1 cellular context compared by ENCODE assay signal in the genomic region with DNA sequence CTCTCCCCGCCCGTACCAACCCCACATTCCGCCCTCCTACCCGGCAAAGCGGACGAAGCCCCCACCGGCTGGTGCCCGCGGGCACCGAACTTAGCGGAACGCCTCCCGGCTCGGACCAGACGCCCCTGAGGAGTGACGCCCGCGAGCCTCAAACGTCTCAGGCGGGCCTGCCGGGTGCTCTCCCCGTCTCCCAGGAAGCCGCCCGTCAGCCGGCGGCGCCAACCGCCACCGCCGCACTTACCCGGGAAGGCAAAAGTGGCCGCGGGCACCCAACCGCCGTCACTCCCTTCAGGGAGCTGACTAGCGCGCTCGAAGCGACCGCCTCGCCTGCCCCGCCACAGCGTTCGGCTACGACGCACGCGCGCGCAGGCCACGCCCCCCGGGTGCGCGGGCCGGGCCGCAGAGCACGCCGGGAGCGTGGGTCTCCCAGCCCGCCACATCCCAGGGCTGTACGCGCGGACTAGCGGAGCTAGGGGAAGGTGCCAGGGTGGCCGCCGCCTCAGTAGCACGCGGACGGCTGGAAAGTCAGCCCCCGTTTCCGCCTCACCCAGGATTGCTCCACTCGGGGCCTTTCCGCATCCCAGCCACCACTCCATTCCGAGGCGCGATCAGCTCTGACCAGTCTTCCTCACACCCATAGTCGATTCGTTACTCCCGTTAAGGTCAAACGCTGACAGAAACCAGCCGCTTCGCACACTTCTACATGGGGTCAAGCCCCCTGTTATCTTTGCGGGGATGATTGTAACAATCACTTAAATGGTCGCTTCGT.
A peak's percentile ranks its signal among the peaks of the same experiment; 100 is the strongest.
TF ChIP-seq lines count a peak whose summit lies in the region.

A gene (minus strand): TSS at position 346 of the 769 bp plus-strand sequence. CDS start 3,760 bp downstream, outside the sequence.

TF ChIP-seq in WTC11, 78 proteins besides CTCF, POLR2A, EP300 and RAD21 (continued from another document and continues in another):
- TF ChIP-seq, protein P1, sequence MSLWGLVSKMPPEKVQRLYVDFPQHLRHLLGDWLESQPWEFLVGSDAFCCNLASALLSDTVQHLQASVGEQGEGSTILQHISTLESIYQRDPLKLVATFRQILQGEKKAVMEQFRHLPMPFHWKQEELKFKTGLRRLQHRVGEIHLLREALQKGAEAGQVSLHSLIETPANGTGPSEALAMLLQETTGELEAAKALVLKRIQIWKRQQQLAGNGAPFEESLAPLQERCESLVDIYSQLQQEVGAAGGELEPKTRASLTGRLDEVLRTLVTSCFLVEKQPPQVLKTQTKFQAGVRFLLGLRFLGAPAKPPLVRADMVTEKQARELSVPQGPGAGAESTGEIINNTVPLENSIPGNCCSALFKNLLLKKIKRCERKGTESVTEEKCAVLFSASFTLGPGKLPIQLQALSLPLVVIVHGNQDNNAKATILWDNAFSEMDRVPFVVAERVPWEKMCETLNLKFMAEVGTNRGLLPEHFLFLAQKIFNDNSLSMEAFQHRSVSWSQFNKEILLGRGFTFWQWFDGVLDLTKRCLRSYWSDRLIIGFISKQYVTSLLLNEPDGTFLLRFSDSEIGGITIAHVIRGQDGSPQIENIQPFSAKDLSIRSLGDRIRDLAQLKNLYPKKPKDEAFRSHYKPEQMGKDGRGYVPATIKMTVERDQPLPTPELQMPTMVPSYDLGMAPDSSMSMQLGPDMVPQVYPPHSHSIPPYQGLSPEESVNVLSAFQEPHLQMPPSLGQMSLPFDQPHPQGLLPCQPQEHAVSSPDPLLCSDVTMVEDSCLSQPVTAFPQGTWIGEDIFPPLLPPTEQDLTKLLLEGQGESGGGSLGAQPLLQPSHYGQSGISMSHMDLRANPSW (CRISPR knock-in tag; conservative IDR thresholded peaks at IDR 0.05; ENCODE audit: low read depth) = no peak
- peak; percentile 44; the same call in 1 of the 2 replicates for TF ChIP-seq CREB1 (CRISPR knock-in tag; IDR thresholded peaks at IDR 0.05)
- TF ChIP-seq NFE2L1 (CRISPR knock-in tag; IDR thresholded peaks at IDR 0.05) = peak; percentile 95
- TF ChIP-seq NR1H2 (CRISPR knock-in tag; IDR thresholded peaks at IDR 0.05) = peak; percentile 50; the same call in 1 of the 2 replicates
- TF ChIP-seq, protein P2, sequence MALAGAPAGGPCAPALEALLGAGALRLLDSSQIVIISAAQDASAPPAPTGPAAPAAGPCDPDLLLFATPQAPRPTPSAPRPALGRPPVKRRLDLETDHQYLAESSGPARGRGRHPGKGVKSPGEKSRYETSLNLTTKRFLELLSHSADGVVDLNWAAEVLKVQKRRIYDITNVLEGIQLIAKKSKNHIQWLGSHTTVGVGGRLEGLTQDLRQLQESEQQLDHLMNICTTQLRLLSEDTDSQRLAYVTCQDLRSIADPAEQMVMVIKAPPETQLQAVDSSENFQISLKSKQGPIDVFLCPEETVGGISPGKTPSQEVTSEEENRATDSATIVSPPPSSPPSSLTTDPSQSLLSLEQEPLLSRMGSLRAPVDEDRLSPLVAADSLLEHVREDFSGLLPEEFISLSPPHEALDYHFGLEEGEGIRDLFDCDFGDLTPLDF (CRISPR knock-in tag; IDR thresholded peaks at IDR 0.05) = peak; percentile 84; the same call in 1 of the 2 replicates
- peak; percentile 98 for TF ChIP-seq FOXP1 (CRISPR knock-in tag; IDR thresholded peaks at IDR 0.05; ENCODE audit: borderline replicate concordance)
- TF ChIP-seq NFYB (CRISPR knock-in tag; conservative IDR thresholded peaks at IDR 0.05; ENCODE audit: low read depth) = peak; percentile 50
- TF ChIP-seq, protein P3, sequence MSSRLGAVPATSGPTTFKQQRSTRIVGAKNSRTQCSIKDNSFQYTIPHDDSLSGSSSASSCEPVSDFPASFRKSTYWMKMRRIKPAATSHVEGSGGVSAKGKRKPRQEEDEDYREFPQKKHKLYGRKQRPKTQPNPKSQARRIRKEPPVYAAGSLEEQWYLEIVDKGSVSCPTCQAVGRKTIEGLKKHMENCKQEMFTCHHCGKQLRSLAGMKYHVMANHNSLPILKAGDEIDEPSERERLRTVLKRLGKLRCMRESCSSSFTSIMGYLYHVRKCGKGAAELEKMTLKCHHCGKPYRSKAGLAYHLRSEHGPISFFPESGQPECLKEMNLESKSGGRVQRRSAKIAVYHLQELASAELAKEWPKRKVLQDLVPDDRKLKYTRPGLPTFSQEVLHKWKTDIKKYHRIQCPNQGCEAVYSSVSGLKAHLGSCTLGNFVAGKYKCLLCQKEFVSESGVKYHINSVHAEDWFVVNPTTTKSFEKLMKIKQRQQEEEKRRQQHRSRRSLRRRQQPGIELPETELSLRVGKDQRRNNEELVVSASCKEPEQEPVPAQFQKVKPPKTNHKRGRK (CRISPR knock-in tag; IDR thresholded peaks at IDR 0.05; ENCODE audit: borderline replicate concordance) = no peak
- TF ChIP-seq, protein P4, sequence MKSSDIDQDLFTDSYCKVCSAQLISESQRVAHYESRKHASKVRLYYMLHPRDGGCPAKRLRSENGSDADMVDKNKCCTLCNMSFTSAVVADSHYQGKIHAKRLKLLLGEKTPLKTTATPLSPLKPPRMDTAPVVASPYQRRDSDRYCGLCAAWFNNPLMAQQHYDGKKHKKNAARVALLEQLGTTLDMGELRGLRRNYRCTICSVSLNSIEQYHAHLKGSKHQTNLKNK (CRISPR knock-in tag; IDR thresholded peaks at IDR 0.05) = no peak
- TF ChIP-seq FOXJ3 (CRISPR knock-in tag; IDR thresholded peaks at IDR 0.05; ENCODE audit: borderline replicate concordance) = no peak
- peak; percentile 82; the same call in 1 of the 2 replicates for TF ChIP-seq TEAD4 (CRISPR knock-in tag; IDR thresholded peaks at IDR 0.05)
- TF ChIP-seq KAT7 (CRISPR knock-in tag; IDR thresholded peaks at IDR 0.05; ENCODE audit: borderline replicate concordance) = no peak; the same call in 1 of the 2 replicates
- TF ChIP-seq ZNF263 (CRISPR knock-in tag; IDR thresholded peaks at IDR 0.05; ENCODE audit: low read depth) = peak; percentile 76
- TF ChIP-seq ESRRA (CRISPR knock-in tag; IDR thresholded peaks at IDR 0.05; ENCODE audit: borderline replicate concordance) = peak; percentile 88
- TF ChIP-seq SP1 (CRISPR knock-in tag; conservative IDR thresholded peaks at IDR 0.05) = peak; percentile 97
- TF ChIP-seq JUN (CRISPR knock-in tag; IDR thresholded peaks at IDR 0.05) = peak; percentile 94; the same call in 1 of the 2 replicates
- TF ChIP-seq, protein P5, sequence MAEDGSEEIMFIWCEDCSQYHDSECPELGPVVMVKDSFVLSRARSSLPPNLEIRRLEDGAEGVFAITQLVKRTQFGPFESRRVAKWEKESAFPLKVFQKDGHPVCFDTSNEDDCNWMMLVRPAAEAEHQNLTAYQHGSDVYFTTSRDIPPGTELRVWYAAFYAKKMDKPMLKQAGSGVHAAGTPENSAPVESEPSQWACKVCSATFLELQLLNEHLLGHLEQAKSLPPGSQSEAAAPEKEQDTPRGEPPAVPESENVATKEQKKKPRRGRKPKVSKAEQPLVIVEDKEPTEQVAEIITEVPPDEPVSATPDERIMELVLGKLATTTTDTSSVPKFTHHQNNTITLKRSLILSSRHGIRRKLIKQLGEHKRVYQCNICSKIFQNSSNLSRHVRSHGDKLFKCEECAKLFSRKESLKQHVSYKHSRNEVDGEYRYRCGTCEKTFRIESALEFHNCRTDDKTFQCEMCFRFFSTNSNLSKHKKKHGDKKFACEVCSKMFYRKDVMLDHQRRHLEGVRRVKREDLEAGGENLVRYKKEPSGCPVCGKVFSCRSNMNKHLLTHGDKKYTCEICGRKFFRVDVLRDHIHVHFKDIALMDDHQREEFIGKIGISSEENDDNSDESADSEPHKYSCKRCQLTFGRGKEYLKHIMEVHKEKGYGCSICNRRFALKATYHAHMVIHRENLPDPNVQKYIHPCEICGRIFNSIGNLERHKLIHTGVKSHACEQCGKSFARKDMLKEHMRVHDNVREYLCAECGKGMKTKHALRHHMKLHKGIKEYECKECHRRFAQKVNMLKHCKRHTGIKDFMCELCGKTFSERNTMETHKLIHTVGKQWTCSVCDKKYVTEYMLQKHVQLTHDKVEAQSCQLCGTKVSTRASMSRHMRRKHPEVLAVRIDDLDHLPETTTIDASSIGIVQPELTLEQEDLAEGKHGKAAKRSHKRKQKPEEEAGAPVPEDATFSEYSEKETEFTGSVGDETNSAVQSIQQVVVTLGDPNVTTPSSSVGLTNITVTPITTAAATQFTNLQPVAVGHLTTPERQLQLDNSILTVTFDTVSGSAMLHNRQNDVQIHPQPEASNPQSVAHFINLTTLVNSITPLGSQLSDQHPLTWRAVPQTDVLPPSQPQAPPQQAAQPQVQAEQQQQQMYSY (CRISPR knock-in tag; IDR thresholded peaks at IDR 0.05) = peak; percentile 68
- no peak for TF ChIP-seq SOX15 (CRISPR knock-in tag; IDR thresholded peaks at IDR 0.05)
- TF ChIP-seq, protein P6, sequence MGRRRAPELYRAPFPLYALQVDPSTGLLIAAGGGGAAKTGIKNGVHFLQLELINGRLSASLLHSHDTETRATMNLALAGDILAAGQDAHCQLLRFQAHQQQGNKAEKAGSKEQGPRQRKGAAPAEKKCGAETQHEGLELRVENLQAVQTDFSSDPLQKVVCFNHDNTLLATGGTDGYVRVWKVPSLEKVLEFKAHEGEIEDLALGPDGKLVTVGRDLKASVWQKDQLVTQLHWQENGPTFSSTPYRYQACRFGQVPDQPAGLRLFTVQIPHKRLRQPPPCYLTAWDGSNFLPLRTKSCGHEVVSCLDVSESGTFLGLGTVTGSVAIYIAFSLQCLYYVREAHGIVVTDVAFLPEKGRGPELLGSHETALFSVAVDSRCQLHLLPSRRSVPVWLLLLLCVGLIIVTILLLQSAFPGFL (CRISPR knock-in tag; IDR thresholded peaks at IDR 0.05; ENCODE audit: borderline replicate concordance) = no peak
- TF ChIP-seq ZNF138 (CRISPR knock-in tag; conservative IDR thresholded peaks at IDR 0.05) = peak; percentile 97
- TF ChIP-seq EMX1 (CRISPR knock-in tag; IDR thresholded peaks at IDR 0.05) = peak; percentile 34; the same call in 1 of the 2 replicates
- TF ChIP-seq GABPB1 (CRISPR knock-in tag; IDR thresholded peaks at IDR 0.05) = no peak
- TF ChIP-seq ZNF396 (CRISPR knock-in tag; IDR thresholded peaks at IDR 0.05; ENCODE audit: borderline replicate concordance) = no peak
- peak; percentile 70 for TF ChIP-seq ZNF121 (CRISPR knock-in tag; IDR thresholded peaks at IDR 0.05)
- TF ChIP-seq, protein P7, sequence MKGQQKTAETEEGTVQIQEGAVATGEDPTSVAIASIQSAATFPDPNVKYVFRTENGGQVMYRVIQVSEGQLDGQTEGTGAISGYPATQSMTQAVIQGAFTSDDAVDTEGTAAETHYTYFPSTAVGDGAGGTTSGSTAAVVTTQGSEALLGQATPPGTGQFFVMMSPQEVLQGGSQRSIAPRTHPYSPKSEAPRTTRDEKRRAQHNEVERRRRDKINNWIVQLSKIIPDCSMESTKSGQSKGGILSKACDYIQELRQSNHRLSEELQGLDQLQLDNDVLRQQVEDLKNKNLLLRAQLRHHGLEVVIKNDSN (CRISPR knock-in tag; IDR thresholded peaks at IDR 0.05) = no peak
- no peak for TF ChIP-seq GRHL2 (CRISPR knock-in tag; IDR thresholded peaks at IDR 0.05; ENCODE audit: insufficient replicate concordance, severe bottlenecking)
- TF ChIP-seq ELF4 (CRISPR knock-in tag; IDR thresholded peaks at IDR 0.05; ENCODE audit: low read depth) = 0 out of 2 replicates have a peak, but pooled peaks have one; percentile 31
- TF ChIP-seq TCF7 (CRISPR knock-in tag; IDR thresholded peaks at IDR 0.05; ENCODE audit: low read depth) = peak; percentile 90; the same call in 1 of the 2 replicates
- TF ChIP-seq, protein P8, sequence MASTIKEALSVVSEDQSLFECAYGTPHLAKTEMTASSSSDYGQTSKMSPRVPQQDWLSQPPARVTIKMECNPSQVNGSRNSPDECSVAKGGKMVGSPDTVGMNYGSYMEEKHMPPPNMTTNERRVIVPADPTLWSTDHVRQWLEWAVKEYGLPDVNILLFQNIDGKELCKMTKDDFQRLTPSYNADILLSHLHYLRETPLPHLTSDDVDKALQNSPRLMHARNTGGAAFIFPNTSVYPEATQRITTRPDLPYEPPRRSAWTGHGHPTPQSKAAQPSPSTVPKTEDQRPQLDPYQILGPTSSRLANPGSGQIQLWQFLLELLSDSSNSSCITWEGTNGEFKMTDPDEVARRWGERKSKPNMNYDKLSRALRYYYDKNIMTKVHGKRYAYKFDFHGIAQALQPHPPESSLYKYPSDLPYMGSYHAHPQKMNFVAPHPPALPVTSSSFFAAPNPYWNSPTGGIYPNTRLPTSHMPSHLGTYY (CRISPR knock-in tag; IDR thresholded peaks at IDR 0.05) = 0 out of 2 replicates have a peak, but pooled peaks have one; percentile 46
- no peak for TF ChIP-seq SMAD4 (CRISPR knock-in tag; IDR thresholded peaks at IDR 0.05)
- TF ChIP-seq, protein P9, sequence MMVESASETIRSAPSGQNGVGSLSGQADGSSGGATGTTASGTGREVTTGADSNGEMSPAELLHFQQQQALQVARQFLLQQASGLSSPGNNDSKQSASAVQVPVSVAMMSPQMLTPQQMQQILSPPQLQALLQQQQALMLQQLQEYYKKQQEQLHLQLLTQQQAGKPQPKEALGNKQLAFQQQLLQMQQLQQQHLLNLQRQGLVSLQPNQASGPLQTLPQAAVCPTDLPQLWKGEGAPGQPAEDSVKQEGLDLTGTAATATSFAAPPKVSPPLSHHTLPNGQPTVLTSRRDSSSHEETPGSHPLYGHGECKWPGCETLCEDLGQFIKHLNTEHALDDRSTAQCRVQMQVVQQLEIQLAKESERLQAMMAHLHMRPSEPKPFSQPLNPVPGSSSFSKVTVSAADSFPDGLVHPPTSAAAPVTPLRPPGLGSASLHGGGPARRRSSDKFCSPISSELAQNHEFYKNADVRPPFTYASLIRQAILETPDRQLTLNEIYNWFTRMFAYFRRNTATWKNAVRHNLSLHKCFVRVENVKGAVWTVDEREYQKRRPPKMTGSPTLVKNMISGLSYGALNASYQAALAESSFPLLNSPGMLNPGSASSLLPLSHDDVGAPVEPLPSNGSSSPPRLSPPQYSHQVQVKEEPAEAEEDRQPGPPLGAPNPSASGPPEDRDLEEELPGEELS (CRISPR knock-in tag; IDR thresholded peaks at IDR 0.05) = peak; percentile 95
- TF ChIP-seq CREM (CRISPR knock-in tag; IDR thresholded peaks at IDR 0.05) = peak; percentile 88
- TF ChIP-seq, protein P10, sequence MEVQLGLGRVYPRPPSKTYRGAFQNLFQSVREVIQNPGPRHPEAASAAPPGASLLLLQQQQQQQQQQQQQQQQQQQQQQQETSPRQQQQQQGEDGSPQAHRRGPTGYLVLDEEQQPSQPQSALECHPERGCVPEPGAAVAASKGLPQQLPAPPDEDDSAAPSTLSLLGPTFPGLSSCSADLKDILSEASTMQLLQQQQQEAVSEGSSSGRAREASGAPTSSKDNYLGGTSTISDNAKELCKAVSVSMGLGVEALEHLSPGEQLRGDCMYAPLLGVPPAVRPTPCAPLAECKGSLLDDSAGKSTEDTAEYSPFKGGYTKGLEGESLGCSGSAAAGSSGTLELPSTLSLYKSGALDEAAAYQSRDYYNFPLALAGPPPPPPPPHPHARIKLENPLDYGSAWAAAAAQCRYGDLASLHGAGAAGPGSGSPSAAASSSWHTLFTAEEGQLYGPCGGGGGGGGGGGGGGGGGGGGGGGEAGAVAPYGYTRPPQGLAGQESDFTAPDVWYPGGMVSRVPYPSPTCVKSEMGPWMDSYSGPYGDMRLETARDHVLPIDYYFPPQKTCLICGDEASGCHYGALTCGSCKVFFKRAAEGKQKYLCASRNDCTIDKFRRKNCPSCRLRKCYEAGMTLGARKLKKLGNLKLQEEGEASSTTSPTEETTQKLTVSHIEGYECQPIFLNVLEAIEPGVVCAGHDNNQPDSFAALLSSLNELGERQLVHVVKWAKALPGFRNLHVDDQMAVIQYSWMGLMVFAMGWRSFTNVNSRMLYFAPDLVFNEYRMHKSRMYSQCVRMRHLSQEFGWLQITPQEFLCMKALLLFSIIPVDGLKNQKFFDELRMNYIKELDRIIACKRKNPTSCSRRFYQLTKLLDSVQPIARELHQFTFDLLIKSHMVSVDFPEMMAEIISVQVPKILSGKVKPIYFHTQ (CRISPR knock-in tag; IDR thresholded peaks at IDR 0.05) = no peak
